In the genomic region with DNA sequence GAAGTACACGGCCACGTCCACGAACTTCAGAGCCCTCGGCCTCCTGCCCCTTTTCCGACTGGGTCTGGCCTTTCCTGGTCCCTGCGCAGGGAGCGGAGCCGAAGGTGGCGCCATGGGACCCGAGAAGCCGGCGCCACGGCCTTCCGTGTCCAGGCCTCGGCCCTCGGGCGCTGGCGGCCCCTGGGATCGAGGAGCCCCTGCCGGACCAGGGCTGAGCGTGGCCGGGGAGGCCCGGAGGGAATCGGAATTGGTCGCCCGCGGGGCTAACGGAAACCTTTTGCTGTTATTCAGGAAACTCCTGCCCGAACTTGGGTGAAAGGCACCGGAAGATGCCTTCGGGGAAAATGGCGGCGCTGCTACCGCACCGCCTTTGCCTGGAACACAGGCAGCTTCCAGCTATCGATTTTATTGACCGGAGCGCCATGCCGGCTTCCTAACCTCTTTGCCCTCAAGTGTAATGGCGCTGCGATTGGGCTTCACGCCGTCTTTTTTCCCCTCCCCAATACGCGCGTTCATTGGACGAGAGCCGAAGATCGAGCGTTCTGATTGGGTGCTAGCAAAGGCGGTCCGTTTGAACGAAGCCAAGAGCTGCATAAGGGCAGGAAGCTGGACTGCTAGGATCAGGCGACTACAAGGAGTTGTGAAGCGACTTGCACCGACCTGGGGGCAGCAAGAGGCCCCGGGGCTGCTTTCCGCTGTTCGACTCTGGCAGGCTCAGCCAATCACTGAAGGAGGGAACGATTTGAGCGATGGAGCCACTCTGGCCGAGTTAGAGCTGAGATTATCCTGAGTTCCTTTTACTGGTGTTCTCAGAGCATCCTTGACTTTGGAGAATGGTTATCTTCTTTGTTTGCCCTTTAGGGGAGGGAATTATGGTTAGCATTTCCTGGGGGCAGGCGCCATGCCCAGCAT, we compare ENCODE assay signal across 1 cellular context.
A peak's percentile ranks its signal among the peaks of the same experiment; 100 is the strongest.
TF ChIP-seq lines count a peak whose summit lies in the region.

A gene (minus strand): TSS at position 462 of the 912 bp plus-strand sequence. CDS start 348 bp downstream, at position 114.

TF ChIP-seq in K562, 482 proteins besides CTCF, POLR2A, EP300 and RAD21 (continued from another document and continues in another):
- TF ChIP-seq, protein P1, sequence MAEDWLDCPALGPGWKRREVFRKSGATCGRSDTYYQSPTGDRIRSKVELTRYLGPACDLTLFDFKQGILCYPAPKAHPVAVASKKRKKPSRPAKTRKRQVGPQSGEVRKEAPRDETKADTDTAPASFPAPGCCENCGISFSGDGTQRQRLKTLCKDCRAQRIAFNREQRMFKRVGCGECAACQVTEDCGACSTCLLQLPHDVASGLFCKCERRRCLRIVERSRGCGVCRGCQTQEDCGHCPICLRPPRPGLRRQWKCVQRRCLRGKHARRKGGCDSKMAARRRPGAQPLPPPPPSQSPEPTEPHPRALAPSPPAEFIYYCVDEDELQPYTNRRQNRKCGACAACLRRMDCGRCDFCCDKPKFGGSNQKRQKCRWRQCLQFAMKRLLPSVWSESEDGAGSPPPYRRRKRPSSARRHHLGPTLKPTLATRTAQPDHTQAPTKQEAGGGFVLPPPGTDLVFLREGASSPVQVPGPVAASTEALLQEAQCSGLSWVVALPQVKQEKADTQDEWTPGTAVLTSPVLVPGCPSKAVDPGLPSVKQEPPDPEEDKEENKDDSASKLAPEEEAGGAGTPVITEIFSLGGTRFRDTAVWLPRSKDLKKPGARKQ (CRISPR knock-in tag; IDR thresholded peaks at IDR 0.05), result no peak
- TF ChIP-seq ZNF695 (CRISPR knock-in tag; IDR thresholded peaks at IDR 0.05) (no peak), KDM2B (CRISPR knock-in tag; IDR thresholded peaks at IDR 0.05) (no peak), ETS2 (tag; IDR thresholded peaks at IDR 0.05; ENCODE audit: borderline replicate concordance, poor library complexity, severe bottlenecking) (no peak), SIX5 (IDR thresholded peaks at IDR 0.05; ENCODE audit: borderline replicate concordance in 1 of 2, insufficient read depth in 1 of 2, low read depth in 1 of 2, low read length in 2 of 2) (peak; percentile 97 to 98), GTF2F1 (IDR thresholded peaks at IDR 0.05; ENCODE audit: low read depth, low read length) (peak; percentile 38; the same call in 1 of the 2 replicates), RUNX1 (IDR thresholded peaks at IDR 0.05; ENCODE audit: low read depth) (no peak; the same call in 1 of the 2 replicates), SMARCA5 (IDR thresholded peaks at IDR 0.05) (no peak), GATAD2A (IDR thresholded peaks at IDR 0.05) (no peak), ELF1 (tag; IDR thresholded peaks at IDR 0.05) (peak; percentile 89), ZNF830 (CRISPR knock-in tag; IDR thresholded peaks at IDR 0.05) (no peak), SLC30A9 (CRISPR knock-in tag; IDR thresholded peaks at IDR 0.05) (no peak), SPI1 (IDR thresholded peaks at IDR 0.05; ENCODE audit: borderline replicate concordance, low read depth, low read length) (no peak), PURB (CRISPR knock-in tag; IDR thresholded peaks at IDR 0.05; ENCODE audit: low read depth) (no peak), SMARCE1 (IDR thresholded peaks at IDR 0.05) (no peak), PHF21A (IDR thresholded peaks at IDR 0.05; ENCODE audit: borderline replicate concordance, low read depth) (no peak), NR3C1 (CRISPR knock-in tag; IDR thresholded peaks at IDR 0.05) (peak; percentile 49; the same call in 1 of the 2 replicates), ZNF76 (CRISPR knock-in tag; IDR thresholded peaks at IDR 0.05; ENCODE audit: borderline replicate concordance) (no peak), ZNF551 (CRISPR knock-in tag; IDR thresholded peaks at IDR 0.05) (no peak), PML (IDR thresholded peaks at IDR 0.05; ENCODE audit: low read length) (no peak), ZBTB1 (CRISPR knock-in tag; IDR thresholded peaks at IDR 0.05; ENCODE audit: borderline replicate concordance, low read depth) (no peak), ZNF12 (CRISPR knock-in tag; IDR thresholded peaks at IDR 0.05) (0 out of 2 replicates have a peak, but pooled peaks have one; percentile 17), KLF16 (IDR thresholded peaks at IDR 0.05) (no peak), SMAD2 (IDR thresholded peaks at IDR 0.05; ENCODE audit: low read depth, low read length) (no peak), SMARCA4 (IDR thresholded peaks at IDR 0.05) (no peak), RFX7 (CRISPR knock-in tag; IDR thresholded peaks at IDR 0.05) (no peak), ZNF224 (CRISPR knock-in tag; IDR thresholded peaks at IDR 0.05) (no peak), KAT8 (IDR thresholded peaks at IDR 0.05; ENCODE audit: low read depth) (no peak)
- TF ChIP-seq, protein P2, sequence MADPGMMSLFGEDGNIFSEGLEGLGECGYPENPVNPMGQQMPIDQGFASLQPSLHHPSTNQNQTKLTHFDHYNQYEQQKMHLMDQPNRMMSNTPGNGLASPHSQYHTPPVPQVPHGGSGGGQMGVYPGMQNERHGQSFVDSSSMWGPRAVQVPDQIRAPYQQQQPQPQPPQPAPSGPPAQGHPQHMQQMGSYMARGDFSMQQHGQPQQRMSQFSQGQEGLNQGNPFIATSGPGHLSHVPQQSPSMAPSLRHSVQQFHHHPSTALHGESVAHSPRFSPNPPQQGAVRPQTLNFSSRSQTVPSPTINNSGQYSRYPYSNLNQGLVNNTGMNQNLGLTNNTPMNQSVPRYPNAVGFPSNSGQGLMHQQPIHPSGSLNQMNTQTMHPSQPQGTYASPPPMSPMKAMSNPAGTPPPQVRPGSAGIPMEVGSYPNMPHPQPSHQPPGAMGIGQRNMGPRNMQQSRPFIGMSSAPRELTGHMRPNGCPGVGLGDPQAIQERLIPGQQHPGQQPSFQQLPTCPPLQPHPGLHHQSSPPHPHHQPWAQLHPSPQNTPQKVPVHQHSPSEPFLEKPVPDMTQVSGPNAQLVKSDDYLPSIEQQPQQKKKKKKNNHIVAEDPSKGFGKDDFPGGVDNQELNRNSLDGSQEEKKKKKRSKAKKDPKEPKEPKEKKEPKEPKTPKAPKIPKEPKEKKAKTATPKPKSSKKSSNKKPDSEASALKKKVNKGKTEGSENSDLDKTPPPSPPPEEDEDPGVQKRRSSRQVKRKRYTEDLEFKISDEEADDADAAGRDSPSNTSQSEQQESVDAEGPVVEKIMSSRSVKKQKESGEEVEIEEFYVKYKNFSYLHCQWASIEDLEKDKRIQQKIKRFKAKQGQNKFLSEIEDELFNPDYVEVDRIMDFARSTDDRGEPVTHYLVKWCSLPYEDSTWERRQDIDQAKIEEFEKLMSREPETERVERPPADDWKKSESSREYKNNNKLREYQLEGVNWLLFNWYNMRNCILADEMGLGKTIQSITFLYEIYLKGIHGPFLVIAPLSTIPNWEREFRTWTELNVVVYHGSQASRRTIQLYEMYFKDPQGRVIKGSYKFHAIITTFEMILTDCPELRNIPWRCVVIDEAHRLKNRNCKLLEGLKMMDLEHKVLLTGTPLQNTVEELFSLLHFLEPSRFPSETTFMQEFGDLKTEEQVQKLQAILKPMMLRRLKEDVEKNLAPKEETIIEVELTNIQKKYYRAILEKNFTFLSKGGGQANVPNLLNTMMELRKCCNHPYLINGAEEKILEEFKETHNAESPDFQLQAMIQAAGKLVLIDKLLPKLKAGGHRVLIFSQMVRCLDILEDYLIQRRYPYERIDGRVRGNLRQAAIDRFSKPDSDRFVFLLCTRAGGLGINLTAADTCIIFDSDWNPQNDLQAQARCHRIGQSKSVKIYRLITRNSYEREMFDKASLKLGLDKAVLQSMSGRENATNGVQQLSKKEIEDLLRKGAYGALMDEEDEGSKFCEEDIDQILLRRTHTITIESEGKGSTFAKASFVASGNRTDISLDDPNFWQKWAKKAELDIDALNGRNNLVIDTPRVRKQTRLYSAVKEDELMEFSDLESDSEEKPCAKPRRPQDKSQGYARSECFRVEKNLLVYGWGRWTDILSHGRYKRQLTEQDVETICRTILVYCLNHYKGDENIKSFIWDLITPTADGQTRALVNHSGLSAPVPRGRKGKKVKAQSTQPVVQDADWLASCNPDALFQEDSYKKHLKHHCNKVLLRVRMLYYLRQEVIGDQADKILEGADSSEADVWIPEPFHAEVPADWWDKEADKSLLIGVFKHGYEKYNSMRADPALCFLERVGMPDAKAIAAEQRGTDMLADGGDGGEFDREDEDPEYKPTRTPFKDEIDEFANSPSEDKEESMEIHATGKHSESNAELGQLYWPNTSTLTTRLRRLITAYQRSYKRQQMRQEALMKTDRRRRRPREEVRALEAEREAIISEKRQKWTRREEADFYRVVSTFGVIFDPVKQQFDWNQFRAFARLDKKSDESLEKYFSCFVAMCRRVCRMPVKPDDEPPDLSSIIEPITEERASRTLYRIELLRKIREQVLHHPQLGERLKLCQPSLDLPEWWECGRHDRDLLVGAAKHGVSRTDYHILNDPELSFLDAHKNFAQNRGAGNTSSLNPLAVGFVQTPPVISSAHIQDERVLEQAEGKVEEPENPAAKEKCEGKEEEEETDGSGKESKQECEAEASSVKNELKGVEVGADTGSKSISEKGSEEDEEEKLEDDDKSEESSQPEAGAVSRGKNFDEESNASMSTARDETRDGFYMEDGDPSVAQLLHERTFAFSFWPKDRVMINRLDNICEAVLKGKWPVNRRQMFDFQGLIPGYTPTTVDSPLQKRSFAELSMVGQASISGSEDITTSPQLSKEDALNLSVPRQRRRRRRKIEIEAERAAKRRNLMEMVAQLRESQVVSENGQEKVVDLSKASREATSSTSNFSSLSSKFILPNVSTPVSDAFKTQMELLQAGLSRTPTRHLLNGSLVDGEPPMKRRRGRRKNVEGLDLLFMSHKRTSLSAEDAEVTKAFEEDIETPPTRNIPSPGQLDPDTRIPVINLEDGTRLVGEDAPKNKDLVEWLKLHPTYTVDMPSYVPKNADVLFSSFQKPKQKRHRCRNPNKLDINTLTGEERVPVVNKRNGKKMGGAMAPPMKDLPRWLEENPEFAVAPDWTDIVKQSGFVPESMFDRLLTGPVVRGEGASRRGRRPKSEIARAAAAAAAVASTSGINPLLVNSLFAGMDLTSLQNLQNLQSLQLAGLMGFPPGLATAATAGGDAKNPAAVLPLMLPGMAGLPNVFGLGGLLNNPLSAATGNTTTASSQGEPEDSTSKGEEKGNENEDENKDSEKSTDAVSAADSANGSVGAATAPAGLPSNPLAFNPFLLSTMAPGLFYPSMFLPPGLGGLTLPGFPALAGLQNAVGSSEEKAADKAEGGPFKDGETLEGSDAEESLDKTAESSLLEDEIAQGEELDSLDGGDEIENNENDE (IDR thresholded peaks at IDR 0.05; ENCODE audit: low read depth, low read length), result no peak
- TF ChIP-seq, protein P3, sequence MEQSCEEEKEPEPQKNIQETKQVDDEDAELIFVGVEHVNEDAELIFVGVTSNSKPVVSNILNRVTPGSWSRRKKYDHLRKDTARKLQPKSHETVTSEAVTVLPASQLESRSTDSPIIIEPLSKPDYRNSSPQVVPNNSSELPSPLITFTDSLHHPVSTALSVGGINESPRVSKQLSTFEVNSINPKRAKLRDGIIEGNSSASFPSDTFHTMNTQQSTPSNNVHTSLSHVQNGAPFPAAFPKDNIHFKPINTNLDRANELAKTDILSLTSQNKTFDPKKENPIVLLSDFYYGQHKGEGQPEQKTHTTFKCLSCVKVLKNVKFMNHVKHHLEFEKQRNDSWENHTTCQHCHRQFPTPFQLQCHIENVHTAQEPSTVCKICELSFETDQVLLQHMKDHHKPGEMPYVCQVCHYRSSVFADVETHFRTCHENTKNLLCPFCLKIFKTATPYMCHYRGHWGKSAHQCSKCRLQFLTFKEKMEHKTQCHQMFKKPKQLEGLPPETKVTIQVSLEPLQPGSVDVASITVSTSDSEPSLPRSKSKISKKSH (CRISPR knock-in tag; IDR thresholded peaks at IDR 0.05), result no peak
- TF ChIP-seq, protein P4, sequence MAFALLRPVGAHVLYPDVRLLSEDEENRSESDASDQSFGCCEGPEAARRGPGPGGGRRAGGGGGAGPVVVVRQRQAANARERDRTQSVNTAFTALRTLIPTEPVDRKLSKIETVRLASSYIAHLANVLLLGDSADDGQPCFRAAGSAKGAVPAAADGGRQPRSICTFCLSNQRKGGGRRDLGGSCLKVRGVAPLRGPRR (CRISPR knock-in tag; IDR thresholded peaks at IDR 0.05), result no peak
- TF ChIP-seq, protein P5, sequence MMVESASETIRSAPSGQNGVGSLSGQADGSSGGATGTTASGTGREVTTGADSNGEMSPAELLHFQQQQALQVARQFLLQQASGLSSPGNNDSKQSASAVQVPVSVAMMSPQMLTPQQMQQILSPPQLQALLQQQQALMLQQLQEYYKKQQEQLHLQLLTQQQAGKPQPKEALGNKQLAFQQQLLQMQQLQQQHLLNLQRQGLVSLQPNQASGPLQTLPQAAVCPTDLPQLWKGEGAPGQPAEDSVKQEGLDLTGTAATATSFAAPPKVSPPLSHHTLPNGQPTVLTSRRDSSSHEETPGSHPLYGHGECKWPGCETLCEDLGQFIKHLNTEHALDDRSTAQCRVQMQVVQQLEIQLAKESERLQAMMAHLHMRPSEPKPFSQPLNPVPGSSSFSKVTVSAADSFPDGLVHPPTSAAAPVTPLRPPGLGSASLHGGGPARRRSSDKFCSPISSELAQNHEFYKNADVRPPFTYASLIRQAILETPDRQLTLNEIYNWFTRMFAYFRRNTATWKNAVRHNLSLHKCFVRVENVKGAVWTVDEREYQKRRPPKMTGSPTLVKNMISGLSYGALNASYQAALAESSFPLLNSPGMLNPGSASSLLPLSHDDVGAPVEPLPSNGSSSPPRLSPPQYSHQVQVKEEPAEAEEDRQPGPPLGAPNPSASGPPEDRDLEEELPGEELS (CRISPR knock-in tag; IDR thresholded peaks at IDR 0.05; ENCODE audit: borderline replicate concordance), result peak; percentile 35; the same call in 1 of the 2 replicates
- TF ChIP-seq, protein P6, sequence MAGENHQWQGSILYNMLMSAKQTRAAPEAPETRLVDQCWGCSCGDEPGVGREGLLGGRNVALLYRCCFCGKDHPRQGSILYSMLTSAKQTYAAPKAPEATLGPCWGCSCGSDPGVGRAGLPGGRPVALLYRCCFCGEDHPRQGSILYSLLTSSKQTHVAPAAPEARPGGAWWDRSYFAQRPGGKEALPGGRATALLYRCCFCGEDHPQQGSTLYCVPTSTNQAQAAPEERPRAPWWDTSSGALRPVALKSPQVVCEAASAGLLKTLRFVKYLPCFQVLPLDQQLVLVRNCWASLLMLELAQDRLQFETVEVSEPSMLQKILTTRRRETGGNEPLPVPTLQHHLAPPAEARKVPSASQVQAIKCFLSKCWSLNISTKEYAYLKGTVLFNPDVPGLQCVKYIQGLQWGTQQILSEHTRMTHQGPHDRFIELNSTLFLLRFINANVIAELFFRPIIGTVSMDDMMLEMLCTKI (IDR thresholded peaks at IDR 0.05; ENCODE audit: partially characterized antibody), result no peak
- TF ChIP-seq, protein P7, sequence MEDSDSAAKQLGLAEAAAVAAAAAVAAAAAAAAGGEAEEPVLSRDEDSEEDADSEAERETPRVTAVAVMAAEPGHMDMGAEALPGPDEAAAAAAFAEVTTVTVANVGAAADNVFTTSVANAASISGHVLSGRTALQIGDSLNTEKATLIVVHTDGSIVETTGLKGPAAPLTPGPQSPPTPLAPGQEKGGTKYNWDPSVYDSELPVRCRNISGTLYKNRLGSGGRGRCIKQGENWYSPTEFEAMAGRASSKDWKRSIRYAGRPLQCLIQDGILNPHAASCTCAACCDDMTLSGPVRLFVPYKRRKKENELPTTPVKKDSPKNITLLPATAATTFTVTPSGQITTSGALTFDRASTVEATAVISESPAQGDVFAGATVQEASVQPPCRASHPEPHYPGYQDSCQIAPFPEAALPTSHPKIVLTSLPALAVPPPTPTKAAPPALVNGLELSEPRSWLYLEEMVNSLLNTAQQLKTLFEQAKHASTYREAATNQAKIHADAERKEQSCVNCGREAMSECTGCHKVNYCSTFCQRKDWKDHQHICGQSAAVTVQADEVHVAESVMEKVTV (CRISPR knock-in tag; IDR thresholded peaks at IDR 0.05), result no peak
- TF ChIP-seq, protein P8, sequence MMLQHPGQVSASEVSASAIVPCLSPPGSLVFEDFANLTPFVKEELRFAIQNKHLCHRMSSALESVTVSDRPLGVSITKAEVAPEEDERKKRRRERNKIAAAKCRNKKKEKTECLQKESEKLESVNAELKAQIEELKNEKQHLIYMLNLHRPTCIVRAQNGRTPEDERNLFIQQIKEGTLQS (IDR thresholded peaks at IDR 0.05), result no peak
- TF ChIP-seq, protein P8 (CRISPR knock-in tag; conservative IDR thresholded peaks at IDR 0.05), result no peak
